ENCODE assay signal across 8 cellular contexts in the genomic region with DNA sequence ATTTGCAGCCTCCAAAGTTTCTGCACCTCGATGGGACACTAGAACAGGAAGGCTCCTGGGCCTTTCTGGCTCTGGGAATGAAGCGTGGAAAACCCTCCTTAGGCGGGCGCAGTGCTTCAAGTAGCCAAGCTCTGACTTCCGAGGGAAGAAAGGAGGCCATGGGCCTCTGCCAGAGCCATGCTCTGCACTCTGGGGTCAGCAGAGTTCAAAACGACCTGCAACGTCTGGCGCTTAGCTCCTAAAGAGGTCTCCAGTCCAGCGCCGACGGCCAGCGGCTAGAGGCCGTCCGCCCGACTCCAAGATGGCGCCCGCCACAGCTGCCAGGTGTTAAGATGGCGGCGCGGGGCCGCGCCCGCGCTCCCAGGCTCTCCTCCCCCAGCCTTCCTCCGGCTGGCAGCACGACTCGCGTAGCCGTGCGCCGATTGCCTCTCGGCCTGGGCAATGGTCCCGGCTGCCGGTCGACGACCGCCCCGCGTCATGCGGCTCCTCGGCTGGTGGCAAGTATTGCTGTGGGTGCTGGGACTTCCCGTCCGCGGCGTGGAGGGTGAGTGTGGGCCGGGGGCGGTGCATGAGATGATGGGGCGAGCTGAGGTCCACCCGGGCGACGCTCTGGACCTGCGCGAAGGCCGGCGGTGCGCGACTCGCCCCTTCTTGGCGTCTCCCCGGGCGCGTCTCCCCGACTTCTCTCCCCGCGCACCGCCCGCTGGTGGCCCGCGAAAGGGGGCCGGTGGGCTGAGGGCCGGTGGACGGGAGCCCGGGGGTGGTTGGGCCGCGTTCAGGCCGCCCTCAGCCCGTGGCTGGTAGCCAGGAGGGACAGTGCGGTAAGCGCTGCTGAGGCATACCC. TPM values are rescaled to one million over a fixed set of nuclear protein-coding genes. Genes with fewer than 3 reads are reported as not detected.
DNase-seq lines count a peak whose midpoint lies in the region; ATAC-seq, FAIRE-seq and TF ChIP-seq lines count a peak whose summit lies in the region.

A gene with protein sequence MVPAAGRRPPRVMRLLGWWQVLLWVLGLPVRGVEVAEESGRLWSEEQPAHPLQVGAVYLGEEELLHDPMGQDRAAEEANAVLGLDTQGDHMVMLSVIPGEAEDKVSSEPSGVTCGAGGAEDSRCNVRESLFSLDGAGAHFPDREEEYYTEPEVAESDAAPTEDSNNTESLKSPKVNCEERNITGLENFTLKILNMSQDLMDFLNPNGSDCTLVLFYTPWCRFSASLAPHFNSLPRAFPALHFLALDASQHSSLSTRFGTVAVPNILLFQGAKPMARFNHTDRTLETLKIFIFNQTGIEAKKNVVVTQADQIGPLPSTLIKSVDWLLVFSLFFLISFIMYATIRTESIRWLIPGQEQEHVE (plus strand): TSS at position 385 of the 844 bp plus-strand sequence. CDS start 57 bp downstream, at position 442.

- H3K27ac Mint-ChIP-seq in activated naive CD4-positive, alpha-beta T cell treated with anti-CD3 and anti-CD28 coated beads, Interleukin-2, amount 50 U/mL, for 24 hours, result peak within 1 kb of the TSS; percentile 96

- peak within 1 kb of the TSS; percentile 80 for H3K4me3 ChIP-seq in osteoblast (ENCODE audit: insufficient read depth, low read length)
- H3K4me3 ChIP-seq in testis, result peak within 1 kb of the TSS; percentile 85 to 91

- H3K4me2 ChIP-seq in osteoblast (ENCODE audit: insufficient read depth, low read length), result peak within 1 kb of the TSS; percentile 96

- peaks cover 7% of the 10 kb centered on the region for H4K20me1 ChIP-seq in osteoblast (ENCODE audit: insufficient read depth, low read length)

- TF ChIP-seq POLR2A in H54 (IDR thresholded peaks at IDR 0.05; ENCODE audit: low read depth, low read length) (peak; percentile 92), testis (IDR thresholded peaks at IDR 0.05) (no peak)

- TF ChIP-seq CTCF in osteoblast (IDR thresholded peaks at IDR 0.05; ENCODE audit: extremely low read depth, low read depth, low read length) (no peak), testis (IDR thresholded peaks at IDR 0.05) (no peak)

- peaks cover 32% of the 10 kb centered on the region for H3K79me2 ChIP-seq in osteoblast (ENCODE audit: insufficient read depth, low read length)

- 1 to 41% methylated on average over 3 to 78 of the region's 79 CpGs for WGBS in testis, 2 donors

- DNase-seq in H54 (ENCODE audit: insufficient read length, low spot score) (peak; percentile 86), M059J (ENCODE audit: low read depth) (peak; percentile 80), glomerular visceral epithelial cell (ENCODE audit: extremely low spot score) (peak; percentile 86), osteoblast (ENCODE audit: insufficient read length, low spot score, missing footprints) (peak; percentile 98), testis (peak; percentile 93)

- H2AFZ ChIP-seq in osteoblast (ENCODE audit: low read length), result peak within 1 kb of the TSS; percentile 100

- H3K9me3 Mint-ChIP-seq in activated naive CD4-positive, alpha-beta T cell treated with anti-CD3 and anti-CD28 coated beads, Interleukin-2, amount 50 U/mL, for 24 hours, result no peaks in the 10 kb centered on the region

- peaks cover 42% of the 10 kb centered on the region for H3K4me1 Mint-ChIP-seq in activated naive CD4-positive, alpha-beta T cell treated with anti-CD3 and anti-CD28 coated beads, Interleukin-2, amount 50 U/mL, for 24 hours

- H3K27ac ChIP-seq in osteoblast (ENCODE audit: low read depth, low read length) (peak within 1 kb of the TSS; percentile 83), testis (peak within 1 kb of the TSS; percentile 78 to 94)

- intact Hi-C loops in testis (cut with DNase I; ENCODE audit: low total_unique reads), result no loop called here

- H3K27me3 Mint-ChIP-seq in activated naive CD4-positive, alpha-beta T cell treated with anti-CD3 and anti-CD28 coated beads, Interleukin-2, amount 50 U/mL, for 24 hours, result no peaks in the 10 kb centered on the region

- H3K27me3 ChIP-seq in osteoblast (ENCODE audit: insufficient read depth, low read length) (no peaks in the 10 kb centered on the region), testis (no peaks in the 10 kb centered on the region)

- H3K9me3 ChIP-seq in ES-I3 (ENCODE audit: control insufficient read depth, insufficient read depth, low read length), result no peaks in the 10 kb centered on the region
- no peaks in the 10 kb centered on the region for H3K9me3 ChIP-seq in osteoblast (ENCODE audit: low read depth, low read length)
- no peaks in the 10 kb centered on the region for H3K9me3 ChIP-seq in testis

- peak; percentile 93 for ATAC-seq in SK-N-SH treated with all-trans-retinoic acid at 6 μM for 48 hours

- H3K36me3 Mint-ChIP-seq in activated naive CD4-positive, alpha-beta T cell treated with anti-CD3 and anti-CD28 coated beads, Interleukin-2, amount 50 U/mL, for 24 hours, result peaks cover 4% of the 10 kb centered on the region

- H3K4me1 ChIP-seq in ES-I3 (ENCODE audit: insufficient read depth, low read length) (no peaks in the 10 kb centered on the region), osteoblast (ENCODE audit: insufficient read depth, low read length) (peaks cover 8% of the 10 kb centered on the region), testis (peaks cover 6% of the 10 kb centered on the region)

- peak within 1 kb of the TSS; percentile 96 for H3K4me3 Mint-ChIP-seq in activated naive CD4-positive, alpha-beta T cell treated with anti-CD3 and anti-CD28 coated beads, Interleukin-2, amount 50 U/mL, for 24 hours

- H3K9ac ChIP-seq in ES-I3 (ENCODE audit: low read depth, low read length), result peak within 1 kb of the TSS; percentile 84

- FAIRE-seq in H54 (lab: Jason Lieb, UNC), result no peak

- H3K36me3 ChIP-seq in ES-I3 (ENCODE audit: insufficient read depth, low read length), result no peaks in the 10 kb centered on the region
- no peaks in the 10 kb centered on the region for H3K36me3 ChIP-seq in osteoblast (ENCODE audit: insufficient read depth, low read length)
- no peaks in the 10 kb centered on the region for H3K36me3 ChIP-seq in testis (ENCODE audit: low read depth, missing control alignments)

TF ChIP-seq in SK-N-SH treated with all-trans-retinoic acid at 6 μM for 48 hours, 23 proteins besides CTCF, POLR2A, EP300 and RAD21 (continues in another document):
- TF ChIP-seq ZNF70 (CRISPR knock-in tag; IDR thresholded peaks at IDR 0.05), result no peak
- peak; percentile 23; the same call in 1 of the 2 replicates for TF ChIP-seq TCF4 (CRISPR knock-in tag; IDR thresholded peaks at IDR 0.05; ENCODE audit: borderline replicate concordance)
- no peak for TF ChIP-seq PPARA (CRISPR knock-in tag; IDR thresholded peaks at IDR 0.05; ENCODE audit: borderline replicate concordance)
- no peak for TF ChIP-seq BACH2 (CRISPR knock-in tag; IDR thresholded peaks at IDR 0.05; ENCODE audit: borderline replicate concordance)
- TF ChIP-seq CSRNP3 (CRISPR knock-in tag; IDR thresholded peaks at IDR 0.05), result no peak
- peak; percentile 87; the same call in 1 of the 2 replicates for TF ChIP-seq CSDC2 (CRISPR knock-in tag; IDR thresholded peaks at IDR 0.05)
- no peak for TF ChIP-seq ZNF565 (CRISPR knock-in tag; conservative IDR thresholded peaks at IDR 0.05; ENCODE audit: low read depth)
- TF ChIP-seq GLIS3 (CRISPR knock-in tag; IDR thresholded peaks at IDR 0.05), result peak; percentile 87
- no peak for TF ChIP-seq POU6F1 (CRISPR knock-in tag; IDR thresholded peaks at IDR 0.05; ENCODE audit: borderline replicate concordance, low read depth)
- no peak for TF ChIP-seq ISL1 (CRISPR knock-in tag; IDR thresholded peaks at IDR 0.05)
- TF ChIP-seq ZC3H10 (CRISPR knock-in tag; IDR thresholded peaks at IDR 0.05), result 0 out of 2 replicates have a peak, but pooled peaks have one; percentile 34
- TF ChIP-seq OSR1 (CRISPR knock-in tag; IDR thresholded peaks at IDR 0.05), result no peak
- TF ChIP-seq ZFP3 (CRISPR knock-in tag; IDR thresholded peaks at IDR 0.05), result peak; percentile 86
- no peak for TF ChIP-seq RARB (CRISPR knock-in tag; IDR thresholded peaks at IDR 0.05)

RNA-seq across cellular contexts. Expression of the gene that starts here (rescaled TPM):
- total RNA-seq in M059J (2014; rRNA removed; shearing (Covaris generic)), result 90.4 and 95.7 TPM in 2 replicates
- total RNA-seq in osteoblast (87.2 and 91.1 TPM in 2 replicates), testis (10 to 100 TPM; 47.8 to 68.1 TPM)
- 64.2 TPM for polyA plus RNA-seq in testis (ENCODE audit: insufficient read depth, low read depth, low replicate concordance)

Comparison
In these comparisons a context has a peak if more than half of its experiments do, and no peak if none do; other contexts are left out.
1. Peak in every context shown above with its lines: DNase-seq, ATAC-seq, H3K4me3 ChIP-seq and H3K27ac ChIP-seq.